ENCODE assay signal across 8 cellular contexts in the genomic region with DNA sequence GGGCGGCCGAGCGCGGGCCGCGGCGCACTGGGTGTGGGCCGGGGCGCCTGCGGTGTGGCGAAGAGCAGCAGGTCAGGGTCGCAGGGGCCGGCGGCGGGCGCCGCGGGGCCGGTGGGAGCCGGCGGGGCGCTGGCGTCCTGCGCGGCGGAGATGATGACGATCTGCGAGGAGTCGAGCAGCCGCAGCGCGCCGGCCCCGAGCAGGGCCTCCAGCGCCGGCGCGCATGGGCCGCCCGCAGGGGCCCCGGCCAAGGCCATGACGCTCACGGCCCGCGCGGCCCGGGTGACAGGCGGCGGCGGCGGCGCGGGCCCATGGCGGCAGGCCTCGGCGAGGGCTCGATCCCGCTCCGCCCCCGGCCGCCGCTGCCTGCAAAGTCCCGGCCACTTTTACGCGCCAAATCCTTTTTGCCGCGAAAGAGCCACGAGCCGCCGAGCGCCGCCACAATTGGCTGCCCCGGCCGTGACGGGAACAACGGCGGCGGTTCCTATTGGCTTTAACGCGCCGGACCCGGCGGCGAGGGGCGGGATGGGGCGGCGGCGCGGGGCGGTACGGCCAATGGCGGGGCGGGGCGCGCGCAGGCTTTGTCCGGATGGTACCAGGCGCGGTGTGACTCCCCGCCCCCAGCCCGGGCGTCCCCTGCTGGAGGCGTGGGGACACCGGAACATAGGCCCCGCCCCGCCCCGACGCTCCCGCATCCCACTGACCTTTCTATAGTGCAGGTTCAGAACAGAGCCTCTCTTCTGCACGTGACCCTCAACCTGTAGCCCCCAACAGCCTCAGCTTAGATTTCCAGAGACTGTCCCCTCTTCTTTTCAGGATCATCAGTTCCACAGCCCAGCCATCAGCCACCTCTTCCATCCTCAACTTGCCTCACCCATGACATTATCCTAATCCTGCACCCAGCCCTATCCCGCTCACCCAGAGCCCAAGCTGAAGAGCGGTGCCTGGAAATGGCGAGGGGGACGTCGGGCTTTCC. TPM values are rescaled to one million over a fixed set of nuclear protein-coding genes. Genes with fewer than 3 reads are reported as not detected.
DNase-seq lines count a peak whose midpoint lies in the region; ATAC-seq, FAIRE-seq and TF ChIP-seq lines count a peak whose summit lies in the region.

Gene E2F1 (minus strand): TSS at position 378 of the 976 bp plus-strand sequence. CDS start 121 bp downstream, at position 257.

- no peak within 1 kb of the TSS for H2BK120ac ChIP-seq in H1 (replicated peaks; ENCODE audit: low read depth, low read length)

- H3K36me3 ChIP-seq in HUES6 (ENCODE audit: control insufficient read depth, insufficient read depth, low read length): no peaks in the 10 kb centered on the region
- peaks cover 16% of the 10 kb centered on the region for H3K36me3 ChIP-seq in NT2/D1 (ENCODE audit: insufficient read depth, insufficient read length, low read length)
- H3K36me3 ChIP-seq in H1 (ENCODE audit: control insufficient read depth in 2 of 4, insufficient read depth in 4 of 4, low read length in 3 of 4): peaks cover 0 to 4% (median 0%) of the 10 kb centered on the region in 4 experiments; a peak in 1 of 8 replicates

- peak within 1 kb of the TSS; percentile 54; the same call in 1 of the 2 replicates for H2AK5ac ChIP-seq in H1 (ENCODE audit: low read depth, low read length)

- no peak for TF ChIP-seq EP300 in H1 (IDR thresholded peaks at IDR 0.05; ENCODE audit: borderline replicate concordance in 1 of 2, low read depth in 2 of 2, low read length in 2 of 2)

- H4K91ac ChIP-seq in H1 (replicated peaks; ENCODE audit: insufficient read length, low read length): peak within 1 kb of the TSS; percentile 44

- TF ChIP-seq POLR2A in H1 (IDR thresholded peaks at IDR 0.05; ENCODE audit: control extremely low read depth in 1 of 2, low read depth in 2 of 2, low read length in 2 of 2): peak; percentile 60 to 69

- peak within 1 kb of the TSS; percentile 55; the same call in 1 of the 2 replicates for H2BK5ac ChIP-seq in H1 (ENCODE audit: low read depth, low read length)

- no peak within 1 kb of the TSS for H3K23ac ChIP-seq in H1 (ENCODE audit: insufficient read length)

- H2BK12ac ChIP-seq in H1 (ENCODE audit: low read depth, low read length): peak within 1 kb of the TSS; percentile 22; the same call in 1 of the 2 replicates

- peak within 1 kb of the TSS; percentile 95 for H2AFZ ChIP-seq in H1 (ENCODE audit: low read length)

- CTCF ChIA-PET in H1 (lab: Charles Lee; ENCODE audit: partially characterized antibody): interaction anchor here (0.6 to 2.7 kb wide), 4 partner anchors 13 to 248 kb away, joined by 4 to 17 read pairs (median 5); partner anchors contain the start of gene ACTL10

- DNase-seq in D721Med (ENCODE audit: insufficient read length, low spot score) (peak; percentile 89), NT2/D1 (ENCODE audit: low read depth, low spot score) (peak; percentile 93), H1 (ENCODE audit: low read depth in 1 of 2, low spot score in 2 of 2) (peak in 1 of 2 experiments; percentile 97), mesenteric fat pad (ENCODE audit: low spot score) (peak; percentile 99)
- DNase-seq in activated CD8-positive, alpha-beta memory T cell treated with anti-CD3 and anti-CD28 coated beads for 48 hours (ENCODE audit: low read depth in 2 of 3, low spot score in 2 of 3): peak; percentile 94 to 96 (median 94)
- peak; percentile 81 for DNase-seq in stimulated activated CD8-positive, alpha-beta memory T cell treated with anti-CD3 and anti-CD28 coated beads, Interleukin-15, amount 100 ng/mL, for 1 hour (ENCODE audit: low read depth)

- peak; percentile 63 for ATAC-seq in GM21447 (IDR thresholded peaks at IDR 0.05; ENCODE audit: unreplicated experiment)

- peaks cover 0 to 42% of the 10 kb centered on the region in 2 experiments; a peak in 3 of 4 replicates for H3K79me2 ChIP-seq in H1 (ENCODE audit: control insufficient read depth in 1 of 2, insufficient read depth in 2 of 2, low read length in 2 of 2)

- no peak within 1 kb of the TSS; the same call in 1 of the 2 replicates for H3K18ac ChIP-seq in H1 (ENCODE audit: extremely low read depth, low read length)

- H2BK15ac ChIP-seq in H1 (ENCODE audit: low read length): peak within 1 kb of the TSS; percentile 75; the same call in 1 of the 2 replicates

- H4K5ac ChIP-seq in H1 (ENCODE audit: insufficient read length, low read depth, low read length): no peak within 1 kb of the TSS

- peaks cover 8% of the 10 kb centered on the region; the same call in 1 of the 2 replicates for H3K27me3 ChIP-seq in HUES6 (ENCODE audit: control insufficient read depth, insufficient read depth, low read length)
- peaks cover 34% of the 10 kb centered on the region for H3K27me3 ChIP-seq in NT2/D1 (ENCODE audit: insufficient read depth, insufficient read length)
- peaks cover 0 to 9% (median 2%) of the 10 kb centered on the region in 4 experiments; a peak in 4 of 7 replicates for H3K27me3 ChIP-seq in H1 (replicated peaks in 1 of 4; ENCODE audit: control insufficient read depth in 3 of 4, extremely low read depth in 1 of 4, insufficient read depth in 3 of 4, low read length in 3 of 4)

- no peak within 1 kb of the TSS for H3K14ac ChIP-seq in H1 (ENCODE audit: insufficient read length)

- H3K23me2 ChIP-seq in H1 (ENCODE audit: low read depth, low read length): peaks cover 9% of the 10 kb centered on the region

- H3K4me1 ChIP-seq in HUES6 (ENCODE audit: control insufficient read depth, insufficient read depth, low read length) (peaks cover 26% of the 10 kb centered on the region), NT2/D1 (ENCODE audit: insufficient read depth, insufficient read length) (peaks cover 19% of the 10 kb centered on the region), H1 (replicated peaks in 1 of 4; ENCODE audit: control insufficient read depth in 3 of 4, insufficient read depth in 4 of 4, low read length in 3 of 4) (peaks cover 4 to 25% (median 15%) of the 10 kb centered on the region in 4 experiments)

- no peak within 1 kb of the TSS for H2BK20ac ChIP-seq in H1 (ENCODE audit: low read length)

- 7% methylated on average over 31 of the region's 115 CpGs; no CpG with 5 or more reads in 1 of the 2 experiments for WGBS in H1 (ENCODE audit: extremely low coverage in 1 of 2, insufficient coverage in 1 of 2, insufficient read length in 1 of 2, insufficient replicate concordance in 2 of 2, low coverage in 1 of 2, low lambda C conversion rate in 2 of 2, missing lambda C conversion rate in 1 of 2), 2 experiments

- peak within 1 kb of the TSS; percentile 90 to 91 for H3K4me2 ChIP-seq in H1 (ENCODE audit: insufficient read depth in 1 of 2, low read depth in 2 of 2, low read length in 2 of 2)

- H3K4me3 ChIP-seq in HUES6 (ENCODE audit: low read depth, low read length) (peak within 1 kb of the TSS; percentile 86), NT2/D1 (ENCODE audit: insufficient read length, low read depth) (peak within 1 kb of the TSS; percentile 87), H1 (ENCODE audit: extremely low read depth in 1 of 4, insufficient read depth in 2 of 4, low read depth in 3 of 4, low read length in 4 of 4) (peak within 1 kb of the TSS; percentile 86 to 97 (median 94))

- peaks cover 11 to 24% of the 10 kb centered on the region in 2 experiments for H4K20me1 ChIP-seq in H1 (replicated peaks in 1 of 2; ENCODE audit: control insufficient read depth in 1 of 2, insufficient read depth in 2 of 2, low read length in 2 of 2)

- H3K27ac ChIP-seq in HUES6 (ENCODE audit: low read depth, low read length): no peak within 1 kb of the TSS
- peak within 1 kb of the TSS; percentile 64 for H3K27ac ChIP-seq in H1 (ENCODE audit: low read depth, low read length)

- H3K4ac ChIP-seq in H1 (replicated peaks; ENCODE audit: insufficient read length, low read depth, low read length): peak within 1 kb of the TSS; percentile 55

- TF ChIP-seq RAD21 in H1 (IDR thresholded peaks at IDR 0.05 in 1 of 2, conservative IDR thresholded peaks at IDR 0.05 in 1 of 2; ENCODE audit: low read depth in 2 of 2, low read length in 2 of 2): peak in 1 of 2 experiments; percentile 2; a peak in 1 of 4 replicates

- H3K56ac ChIP-seq in H1 (replicated peaks; ENCODE audit: insufficient read length, low read depth, low read length): peak within 1 kb of the TSS; percentile 51

- TF ChIP-seq CTCF in D721Med (IDR thresholded peaks at IDR 0.05; ENCODE audit: insufficient read depth, missing control alignments) (peak; percentile 9), H1 (IDR thresholded peaks at IDR 0.05; ENCODE audit: control extremely low read depth in 1 of 3, insufficient read depth in 1 of 3, low read depth in 1 of 3, low read length in 3 of 3) (peak in 1 of 3 experiments; percentile 34; a peak in 2 of 4 replicates)

- H3K79me1 ChIP-seq in H1 (ENCODE audit: low read depth, low read length): peaks cover 19% of the 10 kb centered on the region

- FAIRE-seq in D721Med (lab: Jason Lieb, UNC) (no peak), H1 (lab: Jason Lieb, UNC) (no peak)

- POLR2A ChIA-PET in H1 (lab: Charles Lee; ENCODE audit: partially characterized antibody): interaction anchor here (0.7 to 14.0 kb wide), 15 partner anchors 8 to 46 kb away, joined by 3 to 245 read pairs (median 5); partner anchors contain the start of genes ACTL10, C20orf144, NECAB3 and PXMP4

- H3K9me3 ChIP-seq in HUES6 (ENCODE audit: control insufficient read depth, insufficient read depth, low read depth, low read length) (no peaks in the 10 kb centered on the region), NT2/D1 (ENCODE audit: insufficient read depth, low read length) (no peaks in the 10 kb centered on the region), H1 (ENCODE audit: insufficient read depth in 2 of 2, low read depth in 1 of 2, low read length in 1 of 2) (no peaks in the 10 kb centered on the region)

- peak within 1 kb of the TSS; percentile 91; the same call in 1 of the 2 replicates for H4K8ac ChIP-seq in H1 (ENCODE audit: extremely low read depth, insufficient read depth, low read length)

- H3K9ac ChIP-seq in HUES6 (ENCODE audit: low read length) (peak within 1 kb of the TSS; percentile 86), NT2/D1 (ENCODE audit: insufficient read length, low read depth) (peak within 1 kb of the TSS; percentile 94), H1 (replicated peaks in 1 of 4; ENCODE audit: extremely low read depth in 1 of 4, low read depth in 3 of 4, low read length in 3 of 4) (peak within 1 kb of the TSS; percentile 81 to 100 (median 86))

TF ChIP-seq in H1, 55 proteins besides CTCF, POLR2A, EP300 and RAD21 (continues in another document):
- TF ChIP-seq CBX5 (IDR thresholded peaks at IDR 0.05; ENCODE audit: low read depth, low read length): no peak
- no peak for TF ChIP-seq KDM5A (IDR thresholded peaks at IDR 0.05; ENCODE audit: low read length)

RNA-seq across cellular contexts. Expression of gene E2F1, which starts in this region (rescaled TPM):
- total RNA-seq in H1 (2021; fragmentation: NEBNext Ultra II Directional; extraction: Animal tissue kit (Norgen Biotek cat#: 25700)): 35.3 and 35.8 TPM in 2 replicates
- polyA plus RNA-seq in H1 (2011; rRNA removed): 33.4 and 56.3 TPM in 2 replicates
- 44.6 TPM for polyA plus RNA-seq in H1 (2011; cell fraction: cytosol; rRNA removed)
- 121 TPM for polyA plus RNA-seq in H1 (2011; cell fraction: nucleus; rRNA removed)
- polyA plus RNA-seq in H1 (2012, experiment 1 of 2): 32.0 to 45.5 TPM (median 42.4 TPM) in 4 replicates
- 36.8 TPM for polyA plus RNA-seq in H1 (2012, experiment 2 of 2)
- 25.5 TPM for polyA plus RNA-seq in H1 (2013, experiment 1 of 2)
- 23.3 TPM for polyA plus RNA-seq in H1 (2013, experiment 2 of 2)
- polyA minus RNA-seq in H1 (2011; rRNA and poly(A)+ RNA removed): 21.5 and 26.8 TPM in 2 replicates
- polyA minus RNA-seq in H1 (2011; cell fraction: cytosol; rRNA and poly(A)+ RNA removed): 17.8 TPM
- polyA minus RNA-seq in H1 (2011; cell fraction: nucleus; rRNA and poly(A)+ RNA removed): 22.2 TPM
- 2.3 TPM for total RNA-seq in mesenteric fat pad

Comparison
In these comparisons a context has a peak if more than half of its experiments do, and no peak if none do; other contexts are left out.
1. RNA of gene E2F1 (total RNA-seq): 35.3 to 35.8 TPM in H1; 2.3 TPM in mesenteric fat pad (single experiment); every median in the first group is over 10 times any median in the second.
2. Peak in every context shown above with its lines, with median percentiles within 50 percentile points of each other: H3K4me3 ChIP-seq and H3K9ac ChIP-seq.